In genomic region chrX:110081740-110082139, GRCh38 we compare ENCODE assay signal across 16 cellular contexts.
DNase-seq lines count a peak whose midpoint lies in the region; ATAC-seq, FAIRE-seq and TF ChIP-seq lines count a peak whose summit lies in the region.
"Had no signal": no experiment of that assay in that cellular context is flagged by ENCODE, and none has a peak within 500 bp of the region (broad histone marks: within the 10 kb centered on the region; RNA-seq: fewer than 3 reads in every experiment).

No MANE protein-coding gene starts in this region.

- no peak overlapping the region for H3K4me3 Mint-ChIP-seq in stimulated activated memory B cell treated with anti-CD40 and anti-IgM and Interleukin-4, amounts not matched to agents 10 μg/mL and 1 μg/mL and 100 μg/mL, for 72 hours

- H3K4me2 ChIP-seq in mesenchymal stem cell (ENCODE audit: low read length, poor library complexity, severe bottlenecking) (no peak overlapping the region), neuronal stem cell (ENCODE audit: insufficient read depth, low read length, poor library complexity, severe bottlenecking) (no peak overlapping the region)
- H3K4me2 ChIP-seq: KMS-11 had no signal

- peak overlapping the region; percentile 82 for H4K8ac ChIP-seq in mesenchymal stem cell (ENCODE audit: low read length)
- no peak overlapping the region for H4K8ac ChIP-seq in neuronal stem cell (ENCODE audit: low read depth, low read length)

- H2AFZ ChIP-seq in mesenchymal stem cell (ENCODE audit: low read depth, low read length) (no peak overlapping the region), neuronal stem cell (ENCODE audit: low read length) (no peak overlapping the region)

- H3K27me3 ChIP-seq in mesenchymal stem cell (ENCODE audit: control insufficient read depth in 1 of 2, insufficient read depth in 1 of 2, low read length in 2 of 2) (peaks cover 0 to 17% of the 10 kb centered on the region in 2 experiments), neuronal stem cell (ENCODE audit: control insufficient read depth in 3 of 3, insufficient read depth in 3 of 3, low read depth in 1 of 3, low read length in 3 of 3) (no peaks in the 10 kb centered on the region)

- peaks cover 8% of the 10 kb centered on the region for H3K36me3 Mint-ChIP-seq in stimulated activated memory B cell treated with anti-CD40 and anti-IgM and Interleukin-4, amounts not matched to agents 10 μg/mL and 1 μg/mL and 100 μg/mL, for 72 hours

- no peaks in the 10 kb centered on the region for H3K79me1 ChIP-seq in mesenchymal stem cell (replicated peaks; ENCODE audit: low read length, poor library complexity, severe bottlenecking)
- no peaks in the 10 kb centered on the region for H3K79me1 ChIP-seq in neuronal stem cell (ENCODE audit: low read depth, low read length)

- peaks cover under 1% of the 10 kb centered on the region for H3K4me1 Mint-ChIP-seq in stimulated activated memory B cell treated with anti-CD40 and anti-IgM and Interleukin-4, amounts not matched to agents 10 μg/mL and 1 μg/mL and 100 μg/mL, for 72 hours

- H3K27ac ChIP-seq in 22Rv1 (peak overlapping the region; percentile 61), epithelial cell of prostate (peak overlapping the region; percentile 79), mesenchymal stem cell (ENCODE audit: low read length, poor library complexity, severe bottlenecking) (no peak overlapping the region), neuronal stem cell (replicated peaks; ENCODE audit: low read length) (no peak overlapping the region)
- H3K27ac ChIP-seq: KMS-11 had no signal

- no peaks in the 10 kb centered on the region for H3K27me3 Mint-ChIP-seq in stimulated activated memory B cell treated with anti-CD40 and anti-IgM and Interleukin-4, amounts not matched to agents 10 μg/mL and 1 μg/mL and 100 μg/mL, for 72 hours

- no peak for ATAC-seq in stimulated activated memory B cell treated with anti-CD40 and anti-IgM and Interleukin-4, amounts not matched to agents 10 μg/mL and 1 μg/mL and 100 μg/mL, for 72 hours

- H2BK120ac ChIP-seq in mesenchymal stem cell (ENCODE audit: low read depth, low read length) (no peak overlapping the region), neuronal stem cell (ENCODE audit: low read depth, low read length) (no peak overlapping the region)

- no peak overlapping the region for H3K27ac Mint-ChIP-seq in stimulated activated memory B cell treated with anti-CD40 and anti-IgM and Interleukin-4, amounts not matched to agents 10 μg/mL and 1 μg/mL and 100 μg/mL, for 72 hours

- peak overlapping the region; percentile 13 to 58 for H3K18ac ChIP-seq in mesenchymal stem cell (ENCODE audit: low read depth in 1 of 2, low read length in 2 of 2)
- no peak overlapping the region for H3K18ac ChIP-seq in neuronal stem cell (ENCODE audit: low read length)

- no peak overlapping the region for H2AK5ac ChIP-seq in mesenchymal stem cell (ENCODE audit: low read length, severe bottlenecking)
- no peak overlapping the region for H2AK5ac ChIP-seq in neuronal stem cell (ENCODE audit: low read depth, low read length)

- FAIRE-seq in GM19239 (lab: Jason Lieb, UNC) (no peak), frontal cortex (lab: Jason Lieb, UNC) (no peak)
- FAIRE-seq: endometrium, kidney had no signal

- no peaks in the 10 kb centered on the region for H3K9me3 Mint-ChIP-seq in stimulated activated memory B cell treated with anti-CD40 and anti-IgM and Interleukin-4, amounts not matched to agents 10 μg/mL and 1 μg/mL and 100 μg/mL, for 72 hours

- peak; percentile 54 for DNase-seq in NCI-H226
- peak; percentile 31 for DNase-seq in epithelial cell of prostate (ENCODE audit: low read depth, low spot score)
- DNase-seq in mesenchymal stem cell, result peak; percentile 48
- DNase-seq in GM19239 (ENCODE audit: insufficient read length, low spot score), result no peak
- DNase-seq in neuronal stem cell (ENCODE audit: low spot score), result no peak
- no peak for DNase-seq in frontal cortex (ENCODE audit: low spot score in 2 of 2)
- DNase-seq: activated CD4-positive, alpha-beta T cell treated with anti-CD3 and anti-CD28 coated beads for 4 hours; activated naive CD4-positive, alpha-beta T cell; GDM1; kidney; NCI-H526; nucleus accumbens had no signal

- H2BK15ac ChIP-seq in mesenchymal stem cell (ENCODE audit: low read depth, poor library complexity, severe bottlenecking) (peak overlapping the region; percentile 3), neuronal stem cell (ENCODE audit: low read length) (no peak overlapping the region)

- no peaks in the 10 kb centered on the region for H3K36me3 ChIP-seq in mesenchymal stem cell (ENCODE audit: control insufficient read depth in 1 of 2, insufficient read depth in 2 of 2, low read depth in 1 of 2, low read length in 2 of 2)
- H3K36me3 ChIP-seq in neuronal stem cell (replicated peaks in 1 of 2; ENCODE audit: control insufficient read depth in 2 of 2, insufficient read depth in 2 of 2, low read length in 2 of 2), result no peaks in the 10 kb centered on the region

- H2BK5ac ChIP-seq in mesenchymal stem cell (ENCODE audit: low read depth, low read length, poor library complexity, severe bottlenecking), result no peak overlapping the region
- H2BK5ac ChIP-seq in neuronal stem cell (ENCODE audit: low read length), result no peak overlapping the region

- H3K9ac ChIP-seq in mesenchymal stem cell (ENCODE audit: low read length) (no peak overlapping the region), neuronal stem cell (ENCODE audit: low read depth, low read length, poor library complexity) (no peak overlapping the region)
- H3K9ac ChIP-seq: KMS-11 had no signal

- H3K23ac ChIP-seq in mesenchymal stem cell (ENCODE audit: low read length in 2 of 2), result no peak overlapping the region
- no peak overlapping the region for H3K23ac ChIP-seq in neuronal stem cell (ENCODE audit: low read depth, low read length, poor library complexity)

- peak overlapping the region; percentile 4 to 93 for H2BK12ac ChIP-seq in mesenchymal stem cell (ENCODE audit: low read length in 2 of 2)
- H2BK12ac ChIP-seq in neuronal stem cell (ENCODE audit: low read length), result no peak overlapping the region

- H4K91ac ChIP-seq in mesenchymal stem cell (ENCODE audit: low read length) (peak overlapping the region; percentile 83), neuronal stem cell (ENCODE audit: low read depth, low read length, poor library complexity) (no peak overlapping the region)

- H3K9me3 ChIP-seq in mesenchymal stem cell (ENCODE audit: control insufficient read depth, low read length), result peaks cover under 1% of the 10 kb centered on the region
- H3K9me3 ChIP-seq in neuronal stem cell (replicated peaks in 1 of 2; ENCODE audit: control insufficient read depth in 2 of 2, insufficient read depth in 1 of 2, low read depth in 1 of 2, low read length in 2 of 2), result no peaks in the 10 kb centered on the region

- no peak overlapping the region for H3K4ac ChIP-seq in mesenchymal stem cell (ENCODE audit: low read depth in 1 of 2, low read length in 2 of 2)
- no peak overlapping the region for H3K4ac ChIP-seq in neuronal stem cell (ENCODE audit: low read length)

- H3K14ac ChIP-seq in mesenchymal stem cell (ENCODE audit: low read length in 2 of 2) (peak overlapping the region in 1 of 2 experiments; percentile 6), neuronal stem cell (ENCODE audit: low read length) (no peak overlapping the region)

- TF ChIP-seq CTCF in 22Rv1 (IDR thresholded peaks at IDR 0.05), result no peak

- H3K4me1 ChIP-seq in mesenchymal stem cell (ENCODE audit: control insufficient read depth, insufficient read depth, low read depth, low read length) (no peaks in the 10 kb centered on the region), neuronal stem cell (ENCODE audit: control insufficient read depth in 2 of 2, insufficient read depth in 1 of 2, low read depth in 1 of 2, low read length in 2 of 2) (no peaks in the 10 kb centered on the region)

- H3K4me3 ChIP-seq in mesenchymal stem cell (ENCODE audit: insufficient read depth in 1 of 2, low read depth in 1 of 2, low read length in 2 of 2) (no peak overlapping the region), neuronal stem cell (ENCODE audit: low read length in 2 of 2) (no peak overlapping the region)

- WGBS in mesenchymal stem cell, result 100% methylated on average over 1 of the region's 1 CpG
- WGBS in neuronal stem cell (ENCODE audit: extremely low coverage in 2 of 2, insufficient read length in 2 of 2, insufficient replicate concordance in 1 of 2), 2 donors, result no CpG with 5 or more reads among the region's 1 CpG

Comparison
In these comparisons a context has a peak if more than half of its experiments do, and no peak if none do; other contexts are left out.
1. H3K27ac ChIP-seq: peak in 22Rv1 (single experiment) and epithelial cell of prostate (single experiment); none in mesenchymal stem cell (single experiment) and neuronal stem cell (single experiment).
2. DNase-seq: peak in NCI-H226 (single experiment), epithelial cell of prostate (single experiment) and mesenchymal stem cell (single experiment); none in GM19239 (single experiment), neuronal stem cell (single experiment) and frontal cortex (0 of 2).